Comparison of ENCODE assay signal across 17 cellular contexts in genomic region chr1:2384941-2385481, GRCh38. TPM values are rescaled to one million over a fixed set of nuclear protein-coding genes. Genes with fewer than 3 reads are reported as not detected.
DNase-seq lines count a peak whose midpoint lies in the region; ATAC-seq, FAIRE-seq and TF ChIP-seq lines count a peak whose summit lies in the region.
"Had no signal": no experiment of that assay in that cellular context is flagged by ENCODE, and none has a peak within 500 bp of the region (broad histone marks: within the 10 kb centered on the region; RNA-seq: fewer than 3 reads in every experiment).

No MANE protein-coding gene starts in this region.

- no peaks in the 10 kb centered on the region for H3K9me2 ChIP-seq in OCI-LY7 (ENCODE audit: insufficient read depth, low read length)

- H3K4me1 ChIP-seq in kidney (ENCODE audit: control insufficient read depth in 1 of 2, insufficient read depth in 1 of 2, low read depth in 1 of 2, low read length in 2 of 2) (peaks cover 0 to 4% of the 10 kb centered on the region in 2 donors), gastrocnemius medialis (peaks cover 1 to 6% of the 10 kb centered on the region in 2 donors), OCI-LY7 (ENCODE audit: insufficient read depth, low read length, poor library complexity, severe bottlenecking) (peaks cover 27% of the 10 kb centered on the region)

- peak; percentile 24 for DNase-seq in activated CD4-positive, CD25-positive, alpha-beta regulatory T cell treated with anti-CD3 and anti-CD28 coated beads, Interleukin-2, amount 50 U/mL, for 72 hours
- DNase-seq in NCI-H1694 treated with DMSO at 0.1 percent for 48 hours (lab: John Stamatoyannopoulos, UW) (peak; percentile 3), kidney (peak; percentile 80), gastrocnemius medialis (no peak), OCI-LY7 (ENCODE audit: low spot score) (no peak)
- DNase-seq: activated CD4-positive, alpha-beta T cell treated with anti-CD3 and anti-CD28 coated beads for 36 hours; COR-L47; endodermal cell; GDM1; HFFc6; NCI-H1048; SHP77; stimulated activated naive B cell treated with anti-CD40 and anti-IgM and Interleukin-4, amounts not matched to agents 10 μg/mL and 1 μg/mL and 100 μg/mL, for 72 hours had no signal

- H3K36me3 ChIP-seq in kidney (ENCODE audit: control insufficient read depth in 1 of 2, insufficient read depth in 2 of 2, low read length in 2 of 2) (peaks cover 2 to 5% of the 10 kb centered on the region in 2 donors), gastrocnemius medialis (no peaks in the 10 kb centered on the region), OCI-LY7 (ENCODE audit: insufficient read depth, low read length) (no peaks in the 10 kb centered on the region)
- H3K36me3 ChIP-seq: uterus had no signal

- in situ Hi-C loops in gastrocnemius medialis (cut with MboI; ENCODE audit: low sequenced_read_pairs in 4 of 4): loop anchor here in 2 of 4 donors (5.0 to 10.0 kb wide), 2 partner anchors 188 to 190 kb away; partner anchors contain the start of gene FAAP20 (in 1 of the 2)

- intact Hi-C loops in kidney (cut with DNase I) (loop anchor here (5.0 kb wide), 1 partner anchor 188 kb away; no protein-coding TSS in a partner anchor), gastrocnemius medialis (cut with DNase I; ENCODE audit: low total_unique reads) (loop anchor here (5.0 kb wide), 2 partner anchors 68 to 253 kb away; no protein-coding TSS in a partner anchor), OCI-LY7 (cut with micrococcal nuclease; ENCODE audit: unreplicated experiment) (no loop called here)

- no peak overlapping the region for H2AFZ ChIP-seq in OCI-LY7 (ENCODE audit: low read length)

- H3K27me3 ChIP-seq in gastrocnemius medialis: no peaks in the 10 kb centered on the region
- H3K27me3 ChIP-seq: uterus had no signal

- no peaks in the 10 kb centered on the region; the same call in 1 of the 2 replicates for H4K20me1 ChIP-seq in OCI-LY7 (ENCODE audit: insufficient read depth, low read length)

- POLR2A ChIA-PET in OCI-LY7 (lab: Charles Lee): no interaction called here

- no peaks in the 10 kb centered on the region for H3K79me2 ChIP-seq in OCI-LY7 (ENCODE audit: insufficient read depth, low read depth, low read length)

- H3K9ac ChIP-seq in kidney (ENCODE audit: low read length in 2 of 2): no peak overlapping the region

- H3K27ac ChIP-seq in kidney (ENCODE audit: low read depth in 2 of 2, low read length in 2 of 2) (no peak overlapping the region), gastrocnemius medialis (peak overlapping the region; percentile 29 to 66 (median 52)), OCI-LY7 (ENCODE audit: low read depth, low read length, poor library complexity, severe bottlenecking) (no peak overlapping the region)
- H3K27ac ChIP-seq: uterus had no signal

- H3K9me3 ChIP-seq in kidney (ENCODE audit: control insufficient read depth in 1 of 2, low read length in 2 of 2): no peaks in the 10 kb centered on the region
- H3K9me3 ChIP-seq in gastrocnemius medialis: no peaks in the 10 kb centered on the region
- H3K9me3 ChIP-seq in OCI-LY7 (ENCODE audit: low read length): no peaks in the 10 kb centered on the region
- H3K9me3 ChIP-seq: uterus had no signal

- no peak for ATAC-seq in activated CD4-positive, CD25-positive, alpha-beta regulatory T cell treated with anti-CD3 and anti-CD28 coated beads, Interleukin-2, amount 50 U/mL, for 24 hours
- ATAC-seq in gastrocnemius medialis: no peak
- no peak for ATAC-seq in HG03135 (IDR thresholded peaks at IDR 0.05; ENCODE audit: unreplicated experiment)
- no peak for ATAC-seq in GM21723 (IDR thresholded peaks at IDR 0.05; ENCODE audit: unreplicated experiment)
- ATAC-seq: activated CD4-positive, alpha-beta T cell treated with anti-CD3 and anti-CD28 coated beads for 36 hours; stimulated activated naive B cell treated with anti-CD40 and anti-IgM and Interleukin-4, amounts not matched to agents 10 μg/mL and 1 μg/mL and 100 μg/mL, for 72 hours had no signal

- H3K4me3 ChIP-seq in kidney (ENCODE audit: low read length in 2 of 2): no peak overlapping the region
- no peak overlapping the region for H3K4me3 ChIP-seq in gastrocnemius medialis
- no peak overlapping the region for H3K4me3 ChIP-seq in OCI-LY7 (ENCODE audit: low read depth, low read length, poor library complexity, severe bottlenecking)
- H3K4me3 ChIP-seq: uterus had no signal

- TF ChIP-seq POLR2A in gastrocnemius medialis (IDR thresholded peaks at IDR 0.05): no peak

- FAIRE-seq in kidney (lab: Jason Lieb, UNC): no peak

- H3K4me2 ChIP-seq in OCI-LY7 (ENCODE audit: low read length): no peak overlapping the region

- CTCF ChIA-PET in OCI-LY7 (lab: Charles Lee; ENCODE audit: unreplicated experiment): no interaction called here

- TF ChIP-seq CTCF in kidney (IDR thresholded peaks at IDR 0.05; ENCODE audit: borderline replicate concordance, extremely low read depth, insufficient read depth) (no peak), gastrocnemius medialis (IDR thresholded peaks at IDR 0.05 in 4 of 5, conservative IDR thresholded peaks at IDR 0.05 in 1 of 5) (no peak), OCI-LY7 (conservative IDR thresholded peaks at IDR 0.05; ENCODE audit: low read length) (no peak)

- BruUV-seq in OCI-LY7 (replicated peaks; lab: Mats Ljungman, UMichigan): no TSS peak

RNA-seq across cellular contexts. Expression of gene MORN1, which starts 6.3 kb away (rescaled TPM):
- total RNA-seq in kidney (24.7 TPM), gastrocnemius medialis (1 to 10 TPM; 1.9 to 4.7 (median 3.5) TPM), OCI-LY7 (2022) (23.6 and 29.7 TPM in 2 replicates)
- polyA plus RNA-seq in kidney (ENCODE audit: insufficient read depth, low read depth, low replicate concordance): 9.0 TPM
- total RNA-seq in OCI-LY7 (2014; rRNA removed; shearing (Covaris generic)): 13.1 and 19.4 TPM in 2 replicates

RNA-seq across cellular contexts. Expression of gene RER1, which starts 6.6 kb away (rescaled TPM):
- total RNA-seq in kidney (162 TPM), gastrocnemius medialis (10 to 100 TPM; 51.1 to 60.5 (median 55.4) TPM), OCI-LY7 (2022) (113 and 138 TPM in 2 replicates)
- 158 TPM for polyA plus RNA-seq in kidney (ENCODE audit: insufficient read depth, low read depth, low replicate concordance)
- 54.4 and 60.5 TPM in 2 replicates for total RNA-seq in OCI-LY7 (2014; rRNA removed; shearing (Covaris generic))

RNA-seq across cellular contexts. Expression of gene PEX10, which starts 27.4 kb away (rescaled TPM):
- total RNA-seq in kidney (25.6 TPM), gastrocnemius medialis (10 to 100 TPM; 19.2 to 25.7 (median 22.6) TPM), OCI-LY7 (2022) (19.4 and 24.5 TPM in 2 replicates)
- 26.8 TPM for polyA plus RNA-seq in kidney (ENCODE audit: insufficient read depth, low read depth, low replicate concordance)
- total RNA-seq in OCI-LY7 (2014; rRNA removed; shearing (Covaris generic)): 22.6 and 23.3 TPM in 2 replicates

Comparison
In these comparisons a context has a peak if more than half of its experiments do, and no peak if none do; other contexts are left out.
1. DNase-seq: peak in activated CD4-positive, CD25-positive, alpha-beta regulatory T cell treated with anti-CD3 and anti-CD28 coated beads, Interleukin-2, amount 50 U/mL, for 72 hours (single experiment), NCI-H1694 treated with DMSO at 0.1 percent for 48 hours (single experiment) and kidney (single experiment); none in gastrocnemius medialis (0 of 2) and OCI-LY7 (single experiment).
2. H3K27ac ChIP-seq: peak in gastrocnemius medialis (4 of 4); none in kidney (0 of 2) and OCI-LY7 (single experiment).